7 cellular contexts compared by ENCODE assay signal in genomic region chr12:5068623-5069022, GRCh38. TPM values are rescaled to one million over a fixed set of nuclear protein-coding genes. Genes with fewer than 3 reads are reported as not detected.
"Had no signal": no experiment of that assay in that cellular context is flagged by ENCODE, and none has a peak within 500 bp of the region (broad histone marks: within the 10 kb centered on the region; RNA-seq: fewer than 3 reads in every experiment).

No MANE protein-coding gene starts in this region.

- H3K27ac Mint-ChIP-seq: GM23338, H9 had no signal

- H3K4me3 Mint-ChIP-seq: GM23338, H9, IgD-negative memory B cell had no signal

- DNase-seq: H9, HCEC 1CT had no signal

- H2AFZ ChIP-seq: GM23338 had no signal

- H3K27ac ChIP-seq: HL-60 had no signal

- H3K4me3 ChIP-seq: GM23338 had no signal

- H3K4me2 ChIP-seq: GM23338 had no signal

- ATAC-seq: GM23338, HepG2 had no signal

- H3K9me3 Mint-ChIP-seq: GM23338, H9, IgD-negative memory B cell had no signal

RNA-seq across cellular contexts. Expression of gene KCNA5, which starts 24.9 kb away (rescaled TPM):
- total RNA-seq: HepG2, HT1080 had no signal
- polyA plus RNA-seq: HepG2, IgD-negative memory B cell had no signal
